In the genomic region with DNA sequence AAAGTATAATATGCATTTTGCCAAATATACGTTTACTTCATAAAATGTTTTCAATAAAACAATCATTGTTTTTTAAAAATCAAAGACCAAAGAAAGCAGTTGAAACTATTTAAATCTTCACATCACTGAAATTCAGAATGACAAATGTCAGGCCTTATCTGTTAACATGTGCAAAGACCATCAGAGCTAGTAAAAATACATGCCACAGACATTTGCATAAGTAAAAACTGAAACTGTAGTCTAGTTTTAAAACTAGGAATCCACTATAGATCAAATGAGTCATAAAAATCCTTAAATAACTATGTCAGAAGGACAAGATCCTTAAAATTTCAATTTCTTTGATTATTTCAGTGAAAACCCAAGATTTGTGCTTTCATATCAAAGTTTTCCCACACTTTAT, we compare ENCODE assay signal across 23 cellular contexts. TPM values are rescaled to one million over a fixed set of nuclear protein-coding genes. Genes with fewer than 3 reads are reported as not detected.
A peak's percentile ranks its signal among the peaks of the same experiment; 100 is the strongest.
DNase-seq lines count a peak whose midpoint lies in the region; ATAC-seq and TF ChIP-seq lines count a peak whose summit lies in the region.
"Had no signal": no experiment of that assay in that cellular context is flagged by ENCODE, and none has a peak within 500 bp of the region (broad histone marks: within the 10 kb centered on the region; RNA-seq: fewer than 3 reads in every experiment).

No MANE protein-coding gene starts in this region.

- no peak overlapping the region for H2AFZ ChIP-seq in SK-N-SH (ENCODE audit: low read depth)

- peaks cover 2% of the 10 kb centered on the region; the same call in 1 of the 2 replicates for H3K79me2 ChIP-seq in SK-N-SH (ENCODE audit: insufficient read depth)

- TF ChIP-seq RAD21 in SK-N-SH (IDR thresholded peaks at IDR 0.05; ENCODE audit: low read length): no peak

- TF ChIP-seq EP300 in SK-N-SH (IDR thresholded peaks at IDR 0.05; ENCODE audit: borderline replicate concordance in 1 of 2, low read depth in 1 of 2, low read length in 1 of 2): no peak

- intact Hi-C loops in cardiac septum (cut with DNase I): no loop called here

- H3K4me1 ChIP-seq in SK-N-SH (ENCODE audit: control insufficient read depth in 1 of 2, insufficient read depth in 2 of 2, low read depth in 1 of 2, low read length in 1 of 2): no peaks in the 10 kb centered on the region
- H3K4me1 ChIP-seq: uterus had no signal

- peaks cover 3 to 6% of the 10 kb centered on the region in 2 experiments for H3K36me3 ChIP-seq in SK-N-SH (replicated peaks in 1 of 2; ENCODE audit: control insufficient read depth in 1 of 2, insufficient read depth in 2 of 2, low read length in 1 of 2)
- H3K36me3 ChIP-seq: uterus had no signal

- H4K20me1 ChIP-seq in SK-N-SH (ENCODE audit: insufficient read depth): no peaks in the 10 kb centered on the region

- CTCF ChIA-PET in SK-N-SH (lab: Yijun Ruan, JAX): no interaction called here

- H3K9ac ChIP-seq in SK-N-SH: no peak overlapping the region

- no peak for DNase-seq in SK-N-SH
- DNase-seq in cardiac septum (ENCODE audit: low spot score): no peak
- no peak for DNase-seq in LoVo (ENCODE audit: low spot score)
- DNase-seq: activated CD4-positive, alpha-beta T cell treated with anti-CD3 and anti-CD28 coated beads for 1 hour; CD8-positive, alpha-beta T cell; DMS79; dorsolateral prefrontal cortex; left cardiac atrium; NCI-H1417; NCI-H226; nephron progenitor cell; NK-92 treated with Interleukin-12 subunit alpha and Interleukin-12 subunit beta, amount 100 ng/mL, for 24 hours; stimulated activated CD4-positive, alpha-beta T cell treated with anti-CD3 and anti-CD28 coated beads, Interleukin-4, amount 100 ng/mL, for 4 hours; substantia nigra; uterus had no signal

- no peaks in the 10 kb centered on the region for H3K9me2 ChIP-seq in SK-N-SH

- WGBS in SK-N-SH (ENCODE audit: low lambda C conversion rate): 73% methylated on average over 1 of the region's 1 CpG

- 0 out of 2 replicates have a peak, but pooled peaks cover 5% of the 10 kb centered on the region for H3K27me3 ChIP-seq in SK-N-SH (ENCODE audit: insufficient read depth)
- H3K27me3 ChIP-seq: uterus had no signal

- no peak for TF ChIP-seq CTCF in SK-N-SH (IDR thresholded peaks at IDR 0.05)

- H3K9me3 ChIP-seq in SK-N-SH: no peaks in the 10 kb centered on the region
- H3K9me3 ChIP-seq: uterus had no signal

- H3K4me3 ChIP-seq in SK-N-SH (ENCODE audit: low read depth in 2 of 2, low read length in 1 of 2): no peak overlapping the region
- H3K4me3 ChIP-seq: dorsolateral prefrontal cortex, smooth muscle cell, uterus had no signal

- no peak overlapping the region for H3K4me2 ChIP-seq in SK-N-SH
- H3K4me2 ChIP-seq: smooth muscle cell had no signal

- POLR2A ChIA-PET in SK-N-SH (lab: Yijun Ruan, JAX): no interaction called here

- no peak overlapping the region for H3K27ac ChIP-seq in SK-N-SH (ENCODE audit: low read depth in 2 of 2, low read length in 1 of 2)
- H3K27ac ChIP-seq: dorsolateral prefrontal cortex, uterus had no signal

- ATAC-seq in GM18502 (IDR thresholded peaks at IDR 0.05; ENCODE audit: poor library complexity, unreplicated experiment) (peak; percentile 73), GM19452 (IDR thresholded peaks at IDR 0.05; ENCODE audit: unreplicated experiment) (peak; percentile 61), HG02610 (IDR thresholded peaks at IDR 0.05; ENCODE audit: unreplicated experiment) (peak; percentile 69), HG03565 (IDR thresholded peaks at IDR 0.05; ENCODE audit: unreplicated experiment) (peak; percentile 49), GM21515 (IDR thresholded peaks at IDR 0.05; ENCODE audit: unreplicated experiment) (no peak)
- ATAC-seq: activated T-helper 17 cell treated with anti-CD3 and anti-CD28 coated beads, Interleukin-2, amount 50 U/mL, for 72 hours; CD8-positive, alpha-beta T cell; left cardiac atrium; SK-N-SH treated with all-trans-retinoic acid at 6 μM for 48 hours had no signal

- H3F3A ChIP-seq in SK-N-SH (replicated peaks; ENCODE audit: insufficient read depth): no peaks in the 10 kb centered on the region

TF ChIP-seq in SK-N-SH, 30 proteins besides CTCF, POLR2A, EP300 and RAD21:
- TF ChIP-seq, protein P1, sequence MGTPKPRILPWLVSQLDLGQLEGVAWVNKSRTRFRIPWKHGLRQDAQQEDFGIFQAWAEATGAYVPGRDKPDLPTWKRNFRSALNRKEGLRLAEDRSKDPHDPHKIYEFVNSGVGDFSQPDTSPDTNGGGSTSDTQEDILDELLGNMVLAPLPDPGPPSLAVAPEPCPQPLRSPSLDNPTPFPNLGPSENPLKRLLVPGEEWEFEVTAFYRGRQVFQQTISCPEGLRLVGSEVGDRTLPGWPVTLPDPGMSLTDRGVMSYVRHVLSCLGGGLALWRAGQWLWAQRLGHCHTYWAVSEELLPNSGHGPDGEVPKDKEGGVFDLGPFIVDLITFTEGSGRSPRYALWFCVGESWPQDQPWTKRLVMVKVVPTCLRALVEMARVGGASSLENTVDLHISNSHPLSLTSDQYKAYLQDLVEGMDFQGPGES (IDR thresholded peaks at IDR 0.05; ENCODE audit: low read depth, low read length): no peak
- TF ChIP-seq TEAD4 (IDR thresholded peaks at IDR 0.05; ENCODE audit: borderline replicate concordance, insufficient read depth): no peak
- TF ChIP-seq POLR2AphosphoS5 (IDR thresholded peaks at IDR 0.05; ENCODE audit: low read depth, low read length): no peak
- no peak for TF ChIP-seq GATA2 (CRISPR knock-in tag; IDR thresholded peaks at IDR 0.05)
- TF ChIP-seq, protein P2, sequence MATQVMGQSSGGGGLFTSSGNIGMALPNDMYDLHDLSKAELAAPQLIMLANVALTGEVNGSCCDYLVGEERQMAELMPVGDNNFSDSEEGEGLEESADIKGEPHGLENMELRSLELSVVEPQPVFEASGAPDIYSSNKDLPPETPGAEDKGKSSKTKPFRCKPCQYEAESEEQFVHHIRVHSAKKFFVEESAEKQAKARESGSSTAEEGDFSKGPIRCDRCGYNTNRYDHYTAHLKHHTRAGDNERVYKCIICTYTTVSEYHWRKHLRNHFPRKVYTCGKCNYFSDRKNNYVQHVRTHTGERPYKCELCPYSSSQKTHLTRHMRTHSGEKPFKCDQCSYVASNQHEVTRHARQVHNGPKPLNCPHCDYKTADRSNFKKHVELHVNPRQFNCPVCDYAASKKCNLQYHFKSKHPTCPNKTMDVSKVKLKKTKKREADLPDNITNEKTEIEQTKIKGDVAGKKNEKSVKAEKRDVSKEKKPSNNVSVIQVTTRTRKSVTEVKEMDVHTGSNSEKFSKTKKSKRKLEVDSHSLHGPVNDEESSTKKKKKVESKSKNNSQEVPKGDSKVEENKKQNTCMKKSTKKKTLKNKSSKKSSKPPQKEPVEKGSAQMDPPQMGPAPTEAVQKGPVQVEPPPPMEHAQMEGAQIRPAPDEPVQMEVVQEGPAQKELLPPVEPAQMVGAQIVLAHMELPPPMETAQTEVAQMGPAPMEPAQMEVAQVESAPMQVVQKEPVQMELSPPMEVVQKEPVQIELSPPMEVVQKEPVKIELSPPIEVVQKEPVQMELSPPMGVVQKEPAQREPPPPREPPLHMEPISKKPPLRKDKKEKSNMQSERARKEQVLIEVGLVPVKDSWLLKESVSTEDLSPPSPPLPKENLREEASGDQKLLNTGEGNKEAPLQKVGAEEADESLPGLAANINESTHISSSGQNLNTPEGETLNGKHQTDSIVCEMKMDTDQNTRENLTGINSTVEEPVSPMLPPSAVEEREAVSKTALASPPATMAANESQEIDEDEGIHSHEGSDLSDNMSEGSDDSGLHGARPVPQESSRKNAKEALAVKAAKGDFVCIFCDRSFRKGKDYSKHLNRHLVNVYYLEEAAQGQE (IDR thresholded peaks at IDR 0.05; ENCODE audit: low read depth, low read length): no peak
- no peak for TF ChIP-seq TAF1 (IDR thresholded peaks at IDR 0.05; ENCODE audit: borderline replicate concordance, low read depth, low read length)

RNA-seq across cellular contexts. Expression of a gene that starts 24.8 kb away (rescaled TPM):
- polyA plus RNA-seq in SK-N-SH (2012; rRNA removed): 2.4 and 3.8 TPM in 2 replicates
- 2.6 and 4.1 TPM in 2 replicates for polyA plus RNA-seq in SK-N-SH (2012; cell fraction: cytosol; rRNA removed)
- polyA plus RNA-seq in SK-N-SH (2012; cell fraction: nucleus; rRNA removed): 2.1 and 7.3 TPM in 2 replicates
- total RNA-seq in cardiac septum: 5.1 TPM

RNA-seq across cellular contexts. Expression of a gene that starts 52.6 kb away (rescaled TPM):
- 68.4 and 109 TPM in 2 replicates for polyA plus RNA-seq in SK-N-SH (2012; rRNA removed)
- polyA plus RNA-seq in SK-N-SH (2012; cell fraction: cytosol; rRNA removed): 79.7 and 91.5 TPM in 2 replicates
- 121 and 243 TPM in 2 replicates for polyA plus RNA-seq in SK-N-SH (2012; cell fraction: nucleus; rRNA removed)
- 105 TPM for total RNA-seq in cardiac septum
